In genomic region chr12:39613525-39613924, GRCh38 we compare ENCODE assay signal across 21 cellular contexts. TPM values are rescaled to one million over a fixed set of nuclear protein-coding genes. Genes with fewer than 3 reads are reported as not detected.
DNase-seq lines count a peak whose midpoint lies in the region; ATAC-seq and TF ChIP-seq lines count a peak whose summit lies in the region.
"Had no signal": no experiment of that assay in that cellular context is flagged by ENCODE, and none has a peak within 500 bp of the region (broad histone marks: within the 10 kb centered on the region; RNA-seq: fewer than 3 reads in every experiment).

No MANE protein-coding gene starts in this region.

- peak overlapping the region; percentile 86 for H3K4me3 Mint-ChIP-seq in T-helper 1 cell treated with Interleukin-12 subunit alpha and Interleukin-12 subunit beta and Interleukin-4 antibody, amounts not matched to agents 30 μg/mL and 1 μg/mL, for 36 hours
- H3K4me3 Mint-ChIP-seq in natural killer cell treated with Interleukin-12 subunit alpha and Interleukin-12 subunit beta and Interleukin-15 and Interleukin-18, amount 100 ng/mL, for 72 hours: peak overlapping the region; percentile 62
- no peak overlapping the region for H3K4me3 Mint-ChIP-seq in natural killer cell
- peak overlapping the region; percentile 94 for H3K4me3 Mint-ChIP-seq in activated naive CD8-positive, alpha-beta T cell treated with anti-CD3 and anti-CD28 coated beads, Interleukin-2, amount 10 ng/mL, durations not matched to agents 7 days and 5 days
- H3K4me3 Mint-ChIP-seq: B cell had no signal

- peaks cover 50% of the 10 kb centered on the region for H3K4me1 Mint-ChIP-seq in T-helper 1 cell treated with Interleukin-12 subunit alpha and Interleukin-12 subunit beta and Interleukin-4 antibody, amounts not matched to agents 30 μg/mL and 1 μg/mL, for 36 hours (ENCODE audit: low read depth)
- H3K4me1 Mint-ChIP-seq in natural killer cell treated with Interleukin-12 subunit alpha and Interleukin-12 subunit beta and Interleukin-15 and Interleukin-18, amount 100 ng/mL, for 72 hours (ENCODE audit: low read depth in 2 of 2): peaks cover 3 to 16% of the 10 kb centered on the region in 2 donors
- no peaks in the 10 kb centered on the region for H3K4me1 Mint-ChIP-seq in natural killer cell
- peaks cover 36% of the 10 kb centered on the region for H3K4me1 Mint-ChIP-seq in activated naive CD8-positive, alpha-beta T cell treated with anti-CD3 and anti-CD28 coated beads, Interleukin-2, amount 10 ng/mL, durations not matched to agents 7 days and 5 days

- no peak for ATAC-seq in natural killer cell treated with Interleukin-12 subunit alpha and Interleukin-12 subunit beta and Interleukin-15 and Interleukin-18, amount 100 ng/mL, for 72 hours
- no peak for ATAC-seq in natural killer cell
- no peak for ATAC-seq in activated naive CD8-positive, alpha-beta T cell treated with anti-CD3 and anti-CD28 coated beads, Interleukin-2, amount 10 ng/mL, durations not matched to agents 7 days and 5 days (ENCODE audit: low read depth)
- ATAC-seq: foreskin keratinocyte had no signal

- H3K27ac Mint-ChIP-seq in T-helper 1 cell treated with Interleukin-12 subunit alpha and Interleukin-12 subunit beta and Interleukin-4 antibody, amounts not matched to agents 30 μg/mL and 1 μg/mL, for 36 hours: no peak overlapping the region
- H3K27ac Mint-ChIP-seq in natural killer cell treated with Interleukin-12 subunit alpha and Interleukin-12 subunit beta and Interleukin-15 and Interleukin-18, amount 100 ng/mL, for 72 hours: no peak overlapping the region
- H3K27ac Mint-ChIP-seq in natural killer cell: no peak overlapping the region
- no peak overlapping the region for H3K27ac Mint-ChIP-seq in activated naive CD8-positive, alpha-beta T cell treated with anti-CD3 and anti-CD28 coated beads, Interleukin-2, amount 10 ng/mL, durations not matched to agents 7 days and 5 days
- H3K27ac Mint-ChIP-seq: B cell had no signal

- DNase-seq in T-helper 1 cell (no peak), natural killer cell (no peak), RKO (ENCODE audit: low spot score) (no peak), GM19240 (ENCODE audit: insufficient read length, low spot score) (no peak), DMS153 treated with DMSO at 0.1 percent for 48 hours (lab: John Stamatoyannopoulos, UW; ENCODE audit: unreplicated experiment) (no peak)
- DNase-seq in natural killer cell treated with Interleukin-12 subunit alpha and Interleukin-12 subunit beta and Interleukin-15 and Interleukin-18, amount 100 ng/mL, for 72 hours (ENCODE audit: low spot score): no peak
- no peak for DNase-seq in activated naive CD8-positive, alpha-beta T cell treated with anti-CD3 and anti-CD28 coated beads, Interleukin-2, amount 10 ng/mL, durations not matched to agents 7 days and 5 days
- DNase-seq: activated CD8-positive, alpha-beta memory T cell treated with anti-CD3 and anti-CD28 coated beads for 24 hours; activated effector memory CD4-positive, alpha-beta T cell treated with Interleukin-2 at 50 U/mL for 16 hours; aorta; erythroblast; foreskin keratinocyte; hypothalamus; islet precursor cell; Kasumi-1; NCI-H1105 treated with DMSO at 0.1 percent for 48 hours; SHP77 treated with DMSO at 0.1 percent for 48 hours; stimulated activated CD4-positive, alpha-beta T cell treated with anti-CD3 and anti-CD28 coated beads, Interleukin-4, amount 100 ng/mL, for 1 hour had no signal

- POLR2A ChIA-PET in activated naive CD8-positive, alpha-beta T cell treated with anti-CD3 and anti-CD28 coated beads, Interleukin-2, amount 10 ng/mL, durations not matched to agents 7 days and 5 days (lab: Charles Lee): interaction anchor here (1.1 kb wide), 1 partner anchor 8 kb away, joined by 5 read pairs; no protein-coding TSS in a partner anchor

- intact Hi-C loops in natural killer cell (cut with micrococcal nuclease): no loop called here

- no peaks in the 10 kb centered on the region for H3K9me3 Mint-ChIP-seq in T-helper 1 cell treated with Interleukin-12 subunit alpha and Interleukin-12 subunit beta and Interleukin-4 antibody, amounts not matched to agents 30 μg/mL and 1 μg/mL, for 36 hours
- H3K9me3 Mint-ChIP-seq in natural killer cell treated with Interleukin-12 subunit alpha and Interleukin-12 subunit beta and Interleukin-15 and Interleukin-18, amount 100 ng/mL, for 72 hours: no peaks in the 10 kb centered on the region
- no peaks in the 10 kb centered on the region for H3K9me3 Mint-ChIP-seq in natural killer cell
- no peaks in the 10 kb centered on the region for H3K9me3 Mint-ChIP-seq in activated naive CD8-positive, alpha-beta T cell treated with anti-CD3 and anti-CD28 coated beads, Interleukin-2, amount 10 ng/mL, durations not matched to agents 7 days and 5 days

- H3K27me3 Mint-ChIP-seq in T-helper 1 cell treated with Interleukin-12 subunit alpha and Interleukin-12 subunit beta and Interleukin-4 antibody, amounts not matched to agents 30 μg/mL and 1 μg/mL, for 36 hours (ENCODE audit: low read depth): no peaks in the 10 kb centered on the region
- peaks cover 0 to 2% of the 10 kb centered on the region in 2 donors for H3K27me3 Mint-ChIP-seq in natural killer cell treated with Interleukin-12 subunit alpha and Interleukin-12 subunit beta and Interleukin-15 and Interleukin-18, amount 100 ng/mL, for 72 hours
- H3K27me3 Mint-ChIP-seq in natural killer cell (ENCODE audit: low read depth in 2 of 2): peaks cover 0 to 2% of the 10 kb centered on the region in 2 donors
- H3K27me3 Mint-ChIP-seq in activated naive CD8-positive, alpha-beta T cell treated with anti-CD3 and anti-CD28 coated beads, Interleukin-2, amount 10 ng/mL, durations not matched to agents 7 days and 5 days: no peaks in the 10 kb centered on the region
- H3K27me3 Mint-ChIP-seq: B cell had no signal

- H3K36me3 Mint-ChIP-seq in T-helper 1 cell treated with Interleukin-12 subunit alpha and Interleukin-12 subunit beta and Interleukin-4 antibody, amounts not matched to agents 30 μg/mL and 1 μg/mL, for 36 hours (ENCODE audit: low read depth): peaks cover 56% of the 10 kb centered on the region
- H3K36me3 Mint-ChIP-seq in natural killer cell treated with Interleukin-12 subunit alpha and Interleukin-12 subunit beta and Interleukin-15 and Interleukin-18, amount 100 ng/mL, for 72 hours: no peaks in the 10 kb centered on the region
- no peaks in the 10 kb centered on the region for H3K36me3 Mint-ChIP-seq in natural killer cell
- peaks cover 51% of the 10 kb centered on the region for H3K36me3 Mint-ChIP-seq in activated naive CD8-positive, alpha-beta T cell treated with anti-CD3 and anti-CD28 coated beads, Interleukin-2, amount 10 ng/mL, durations not matched to agents 7 days and 5 days

- TF ChIP-seq CTCF in natural killer cell (IDR thresholded peaks at IDR 0.05): no peak

RNA-seq across cellular contexts. Expression of gene ABCD2, which starts 6.1 kb away (rescaled TPM):
- 1 to 10 TPM in 1 of 2 donors, under 1 TPM in 1; 0.45 to 3.1 TPM for total RNA-seq in natural killer cell treated with Interleukin-12 subunit alpha and Interleukin-12 subunit beta and Interleukin-15 and Interleukin-18, amount 100 ng/mL, for 72 hours
- 1 to 10 TPM in 1 of 3 donors, under 1 TPM in 2; 0.35 to 2.4 (median 0.75) TPM for total RNA-seq in natural killer cell
- total RNA-seq in activated naive CD8-positive, alpha-beta T cell treated with anti-CD3 and anti-CD28 coated beads, Interleukin-2, amount 10 ng/mL, durations not matched to agents 7 days and 5 days: 10 to 100 TPM; 30.8 TPM
- total RNA-seq: NCI-H460 had no signal

Comparison
In these comparisons a context has a peak if more than half of its experiments do, and no peak if none do; other contexts are left out.
1. RNA of gene ABCD2, which starts 6.1 kb away (total RNA-seq): 30.8 TPM in activated naive CD8-positive, alpha-beta T cell treated with anti-CD3 and anti-CD28 coated beads, Interleukin-2, amount 10 ng/mL, durations not matched to agents 7 days and 5 days; 0.45 to 3.1 TPM in natural killer cell treated with Interleukin-12 subunit alpha and Interleukin-12 subunit beta and Interleukin-15 and Interleukin-18, amount 100 ng/mL, for 72 hours and 0.35 to 2.4 TPM in natural killer cell; every median in the first group is over 4 times any median in the second.